ENCODE assay signal across 2 cellular contexts in genomic region chr18:44699571-44700261, GRCh38.
TF ChIP-seq lines count a peak whose summit lies in the region.

No MANE protein-coding gene starts in this region.

TF ChIP-seq in GM12878, 131 proteins besides CTCF, POLR2A, EP300 and RAD21:
- TF ChIP-seq IRF5 (IDR thresholded peaks at IDR 0.05; ENCODE audit: borderline replicate concordance), result no peak
- no peak for TF ChIP-seq SIX5 (IDR thresholded peaks at IDR 0.05; ENCODE audit: low read depth, low read length, severe bottlenecking)
- no peak for TF ChIP-seq SIN3A (IDR thresholded peaks at IDR 0.05; ENCODE audit: low read depth, low read length)
- TF ChIP-seq SP1 (IDR thresholded peaks at IDR 0.05; ENCODE audit: low read depth, low read length), result no peak
- TF ChIP-seq CBX3 (IDR thresholded peaks at IDR 0.05; ENCODE audit: borderline replicate concordance, low read depth), result no peak
- TF ChIP-seq ATF7 (IDR thresholded peaks at IDR 0.05; ENCODE audit: low read depth), result no peak
- TF ChIP-seq, protein P1, sequence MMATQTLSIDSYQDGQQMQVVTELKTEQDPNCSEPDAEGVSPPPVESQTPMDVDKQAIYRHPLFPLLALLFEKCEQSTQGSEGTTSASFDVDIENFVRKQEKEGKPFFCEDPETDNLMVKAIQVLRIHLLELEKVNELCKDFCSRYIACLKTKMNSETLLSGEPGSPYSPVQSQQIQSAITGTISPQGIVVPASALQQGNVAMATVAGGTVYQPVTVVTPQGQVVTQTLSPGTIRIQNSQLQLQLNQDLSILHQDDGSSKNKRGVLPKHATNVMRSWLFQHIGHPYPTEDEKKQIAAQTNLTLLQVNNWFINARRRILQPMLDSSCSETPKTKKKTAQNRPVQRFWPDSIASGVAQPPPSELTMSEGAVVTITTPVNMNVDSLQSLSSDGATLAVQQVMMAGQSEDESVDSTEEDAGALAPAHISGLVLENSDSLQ (IDR thresholded peaks at IDR 0.05), result no peak
- no peak for TF ChIP-seq EGR1 (IDR thresholded peaks at IDR 0.05; ENCODE audit: borderline replicate concordance in 1 of 2, low read depth in 2 of 2, low read length in 2 of 2)
- no peak for TF ChIP-seq SMAD5 (IDR thresholded peaks at IDR 0.05; ENCODE audit: low read depth)
- TF ChIP-seq TCF7 (IDR thresholded peaks at IDR 0.05; ENCODE audit: borderline replicate concordance), result no peak
- TF ChIP-seq ZNF384 (IDR thresholded peaks at IDR 0.05; ENCODE audit: borderline replicate concordance, low read depth, low read length), result no peak
- no peak for TF ChIP-seq NFIC (IDR thresholded peaks at IDR 0.05; ENCODE audit: low read depth, low read length)

TF ChIP-seq in WTC11, 78 proteins besides CTCF, POLR2A, EP300 and RAD21:
- no peak for TF ChIP-seq GTF2I (CRISPR knock-in tag; conservative IDR thresholded peaks at IDR 0.05)
- TF ChIP-seq, protein P2, sequence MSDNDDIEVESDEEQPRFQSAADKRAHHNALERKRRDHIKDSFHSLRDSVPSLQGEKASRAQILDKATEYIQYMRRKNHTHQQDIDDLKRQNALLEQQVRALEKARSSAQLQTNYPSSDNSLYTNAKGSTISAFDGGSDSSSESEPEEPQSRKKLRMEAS (CRISPR knock-in tag; IDR thresholded peaks at IDR 0.05), result no peak
